ENCODE assay signal across 14 cellular contexts in the genomic region with DNA sequence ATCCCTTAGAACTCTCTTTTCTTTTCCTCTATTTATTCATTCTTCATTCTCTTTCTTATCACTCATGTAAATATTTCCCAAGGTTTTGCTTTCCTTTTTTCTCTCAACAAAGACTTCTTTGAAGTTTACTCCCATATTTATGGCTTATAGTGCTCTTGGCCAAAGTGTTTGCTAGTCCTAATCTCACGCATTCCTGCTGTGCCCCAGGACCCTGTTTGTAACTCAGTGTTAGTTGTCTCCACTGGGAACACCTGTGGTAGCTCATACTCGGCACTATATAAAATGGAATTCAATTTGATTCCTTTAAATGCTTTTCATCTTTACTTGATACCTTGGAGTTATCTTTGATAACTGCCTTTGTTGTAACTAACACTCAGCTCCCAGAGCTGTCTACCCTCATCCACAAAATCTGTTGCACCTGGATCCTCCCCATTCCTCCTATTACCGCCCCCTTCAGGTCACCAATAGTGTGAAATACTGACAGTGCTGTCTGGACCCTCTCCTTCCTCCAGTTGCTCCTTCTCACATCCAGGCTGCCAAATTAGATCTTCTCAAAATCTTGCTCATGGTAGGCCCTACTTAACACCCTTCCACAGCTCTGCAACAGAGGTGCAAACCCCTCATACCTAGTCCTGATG.
A peak's percentile ranks its signal among the peaks of the same experiment; 100 is the strongest.
DNase-seq lines count a peak whose midpoint lies in the region; ATAC-seq, FAIRE-seq and TF ChIP-seq lines count a peak whose summit lies in the region.
"Had no signal": no experiment of that assay in that cellular context is flagged by ENCODE, and none has a peak within 500 bp of the region (broad histone marks: within the 10 kb centered on the region; RNA-seq: fewer than 3 reads in every experiment).

No MANE protein-coding gene starts in this region.

- TF ChIP-seq CTCF in HFF-Myc (IDR thresholded peaks at IDR 0.05; ENCODE audit: low read depth, low read length, missing control alignments), result peak; percentile 39
- TF ChIP-seq CTCF in astrocyte of the spinal cord (IDR thresholded peaks at IDR 0.05; ENCODE audit: low read depth, low read length), result peak; percentile 8
- peak in 2 of 3 experiments; percentile 19 to 31 for TF ChIP-seq CTCF in keratinocyte (optimal IDR thresholded peaks at IDR 0.05 in 1 of 3, IDR thresholded peaks at IDR 0.05 in 1 of 3, conservative IDR thresholded peaks at IDR 0.05 in 1 of 3; ENCODE audit: extremely low read depth in 1 of 3, insufficient read depth in 2 of 3, low read length in 3 of 3)
- no peak for TF ChIP-seq CTCF in left lung (IDR thresholded peaks at IDR 0.05)

- H3K9me3 ChIP-seq in keratinocyte (ENCODE audit: control insufficient read depth, low read depth, low read length), result no peaks in the 10 kb centered on the region
- H3K9me3 ChIP-seq in left lung, result no peaks in the 10 kb centered on the region
- H3K9me3 ChIP-seq: heart right ventricle, thoracic aorta had no signal

- H3K36me3 ChIP-seq in keratinocyte (ENCODE audit: control insufficient read depth in 2 of 2, extremely low read depth in 1 of 2, insufficient read depth in 2 of 2, low read length in 2 of 2) (no peaks in the 10 kb centered on the region), left lung (no peaks in the 10 kb centered on the region)
- H3K36me3 ChIP-seq: thoracic aorta had no signal

- H2AFZ ChIP-seq in keratinocyte (ENCODE audit: control insufficient read depth, low read length), result no peak overlapping the region

- DNase-seq in ELF-1 (ENCODE audit: low read depth, low spot score) (peak; percentile 8), HFF-Myc (ENCODE audit: extremely low read depth, low read depth) (no peak), astrocyte of the spinal cord (ENCODE audit: low read depth, low spot score) (no peak), keratinocyte (ENCODE audit: low read depth, low spot score) (no peak), inferior parietal cortex (ENCODE audit: extremely low spot score) (no peak), left lung (no peak)
- no peak for DNase-seq in activated CD8-positive, alpha-beta memory T cell treated with anti-CD3 and anti-CD28 coated beads, Interleukin-2, amount 10 ng/mL, durations not matched to agents 7 days and 5 days
- DNase-seq in stimulated activated CD4-positive, alpha-beta T cell treated with anti-CD3 and anti-CD28 coated beads, Interleukin-4, amount 100 ng/mL, for 1 hour, result no peak
- DNase-seq: activated CD4-positive, CD25-positive, alpha-beta regulatory T cell treated with anti-CD3 and anti-CD28 coated beads, Interleukin-2, amount 50 U/mL, for 72 hours; activated T-cell treated with anti-CD3 and anti-CD28 coated beads, Interleukin-2, amount 50 U/mL, for 48 hours; anterior cingulate cortex; heart right ventricle had no signal

- H3K9me3 Mint-ChIP-seq in activated CD8-positive, alpha-beta memory T cell treated with anti-CD3 and anti-CD28 coated beads, Interleukin-2, amount 10 ng/mL, durations not matched to agents 7 days and 5 days (ENCODE audit: low read depth), result no peaks in the 10 kb centered on the region

- H3K4me1 ChIP-seq in keratinocyte (ENCODE audit: control insufficient read depth, extremely low read depth, insufficient read depth, low read length) (no peaks in the 10 kb centered on the region), left lung (no peaks in the 10 kb centered on the region)

- no peak overlapping the region for H3K27ac Mint-ChIP-seq in activated CD8-positive, alpha-beta memory T cell treated with anti-CD3 and anti-CD28 coated beads, Interleukin-2, amount 10 ng/mL, durations not matched to agents 7 days and 5 days

- H4K20me1 ChIP-seq in keratinocyte (ENCODE audit: control insufficient read depth, extremely low read depth, insufficient read depth, low read length), result no peaks in the 10 kb centered on the region

- no peaks in the 10 kb centered on the region for H3K36me3 Mint-ChIP-seq in activated CD8-positive, alpha-beta memory T cell treated with anti-CD3 and anti-CD28 coated beads, Interleukin-2, amount 10 ng/mL, durations not matched to agents 7 days and 5 days

- intact Hi-C loops in left lung (cut with DNase I), result no loop called here

- H3K4me3 ChIP-seq in HFF-Myc (replicated peaks; ENCODE audit: low read depth, low read length) (no peak overlapping the region), astrocyte of the spinal cord (ENCODE audit: low read depth, low read length) (no peak overlapping the region), keratinocyte (ENCODE audit: control insufficient read depth in 2 of 3, extremely low read depth in 1 of 3, insufficient read depth in 2 of 3, low read depth in 1 of 3, low read length in 3 of 3) (no peak overlapping the region), left lung (no peak overlapping the region)
- H3K4me3 ChIP-seq: heart right ventricle, skin epidermis, thoracic aorta had no signal

- H3K27me3 Mint-ChIP-seq in activated CD8-positive, alpha-beta memory T cell treated with anti-CD3 and anti-CD28 coated beads, Interleukin-2, amount 10 ng/mL, durations not matched to agents 7 days and 5 days, result no peaks in the 10 kb centered on the region

- no peaks in the 10 kb centered on the region for H3K79me2 ChIP-seq in keratinocyte (ENCODE audit: control insufficient read depth, insufficient read depth, low read length)

- H3K9ac ChIP-seq in keratinocyte (ENCODE audit: control insufficient read depth, extremely low read depth, insufficient read depth, low read length), result no peak overlapping the region

- no peak for FAIRE-seq in keratinocyte (lab: Jason Lieb, UNC)

- H3K9me1 ChIP-seq in keratinocyte (ENCODE audit: control insufficient read depth, extremely low read depth, insufficient read depth, low read length), result no peaks in the 10 kb centered on the region

- in situ Hi-C loops in astrocyte of the spinal cord (cut with HindIII; ENCODE audit: low sequenced_read_pairs), result no loop called here

- no peak for ATAC-seq in activated CD8-positive, alpha-beta memory T cell treated with anti-CD3 and anti-CD28 coated beads, Interleukin-2, amount 10 ng/mL, durations not matched to agents 7 days and 5 days
- ATAC-seq in left lung, result no peak

- dilution Hi-C loops in keratinocyte (cut with MboI; ENCODE audit: extremely low pct_ligation_motif_present, low sequenced_read_pairs), result no loop called here

- no peak overlapping the region for H3K4me2 ChIP-seq in keratinocyte (ENCODE audit: control insufficient read depth, extremely low read depth, insufficient read depth, low read depth, low read length)

- H3K27me3 ChIP-seq in keratinocyte (ENCODE audit: control insufficient read depth, extremely low read depth, insufficient read depth, low read length) (no peaks in the 10 kb centered on the region), left lung (no peaks in the 10 kb centered on the region)
- H3K27me3 ChIP-seq: heart right ventricle had no signal

- H3K27ac ChIP-seq in keratinocyte (ENCODE audit: control insufficient read depth, insufficient read depth, low read length), result no peak overlapping the region
- no peak overlapping the region for H3K27ac ChIP-seq in left lung
- H3K27ac ChIP-seq: heart right ventricle, skin epidermis, thoracic aorta had no signal

- H3K4me1 Mint-ChIP-seq in activated CD8-positive, alpha-beta memory T cell treated with anti-CD3 and anti-CD28 coated beads, Interleukin-2, amount 10 ng/mL, durations not matched to agents 7 days and 5 days, result no peaks in the 10 kb centered on the region

- H3K4me3 Mint-ChIP-seq in activated CD8-positive, alpha-beta memory T cell treated with anti-CD3 and anti-CD28 coated beads, Interleukin-2, amount 10 ng/mL, durations not matched to agents 7 days and 5 days, result no peak overlapping the region

- CTCF ChIA-PET in activated CD8-positive, alpha-beta memory T cell treated with anti-CD3 and anti-CD28 coated beads, Interleukin-2, amount 10 ng/mL, durations not matched to agents 7 days and 5 days (lab: Charles Lee), result interaction anchor here (1.3 kb wide), 1 partner anchor 33 kb away, joined by 5 read pairs; no protein-coding TSS in a partner anchor

Comparison
In these comparisons a context has a peak if more than half of its experiments do, and no peak if none do; other contexts are left out.
1. CTCF ChIP-seq: peak in HFF-Myc (single experiment), astrocyte of the spinal cord (single experiment) and keratinocyte (2 of 3); none in left lung (0 of 2).